In the genomic region with DNA sequence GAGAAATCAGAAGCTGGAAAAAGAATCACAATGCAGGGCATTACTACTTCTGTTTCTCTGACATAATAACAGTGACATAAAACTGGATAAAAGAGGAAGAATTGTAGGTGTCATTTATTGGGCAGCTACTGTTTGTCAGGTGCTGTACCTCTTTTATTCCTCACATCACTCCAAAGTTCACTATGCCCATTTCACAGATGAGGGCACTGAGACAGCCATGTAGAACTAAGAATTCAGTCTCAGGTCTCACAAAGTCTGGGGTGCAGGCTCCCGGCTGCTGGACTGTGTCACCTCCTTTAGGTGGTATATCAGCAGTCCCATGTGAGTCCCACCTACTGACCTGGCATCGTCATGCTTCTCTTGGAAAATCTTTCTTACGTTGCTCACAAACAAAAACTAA, we compare ENCODE assay signal across 35 cellular contexts. TPM values are rescaled to one million over a fixed set of nuclear protein-coding genes. Genes with fewer than 3 reads are reported as not detected.
"Had no signal": no experiment of that assay in that cellular context is flagged by ENCODE, and none has a peak within 500 bp of the region (broad histone marks: within the 10 kb centered on the region; RNA-seq: fewer than 3 reads in every experiment).

No MANE protein-coding gene starts in this region.

- ATAC-seq: activated CD8-positive, alpha-beta T cell treated with anti-CD3 and anti-CD28 coated beads for 36 hours; esophagus mucosa; left colon; naive thymus-derived CD8-positive, alpha-beta T cell; pancreas; psoas muscle; upper lobe of right lung had no signal

- H3K27ac ChIP-seq: cardiac muscle cell, colonic mucosa, neutrophil, pancreas, psoas muscle, suprapubic skin, tibial artery, upper lobe of right lung had no signal

- H3K27ac Mint-ChIP-seq: activated B cell treated with CpG ODN at 0.5 μM for 24 hours; activated CD8-positive, alpha-beta T cell treated with anti-CD3 and anti-CD28 coated beads for 36 hours; activated naive CD8-positive, alpha-beta T cell; activated T-helper 2 cell treated with anti-CD3 and anti-CD28 coated beads, Interferon-gamma antibody, Interleukin-2, Interleukin-4, amounts not matched to agents 10 μg/mL and 5 μg/mL and 100 μg/mL, durations not matched to agents 14 hours and 24 hours and 36 hours; naive thymus-derived CD8-positive, alpha-beta T cell; T-helper 2 cell treated with Interferon-gamma antibody and Interleukin-4, amounts not matched to agents 5 μg/mL and 100 μg/mL, for 36 hours had no signal

- H3K36me3 ChIP-seq: cardiac muscle cell, colonic mucosa, neutrophil, pancreas, spleen, suprapubic skin, tibial artery, upper lobe of right lung had no signal

- H3K9me3 ChIP-seq: colonic mucosa, neutrophil, pancreas, psoas muscle, suprapubic skin, tibial artery, upper lobe of right lung had no signal

- H3K27me3 ChIP-seq: cardiac muscle cell, colonic mucosa, dorsolateral prefrontal cortex, neutrophil, pancreas, spleen, suprapubic skin, tibial artery, upper lobe of right lung had no signal

- H3K27me3 Mint-ChIP-seq: activated B cell treated with CpG ODN at 0.5 μM for 24 hours; activated naive CD8-positive, alpha-beta T cell; brain had no signal

- H3K4me1 ChIP-seq: colonic mucosa, pancreas, psoas muscle, spleen had no signal

- FAIRE-seq: kidney, pancreas had no signal

- DNase-seq: activated B cell treated with CpG ODN at 0.5 μM for 24 hours; activated CD4-positive, alpha-beta T cell treated with anti-CD3 and anti-CD28 coated beads, Interleukin-2, amount 50 U/mL, for 1 hour; activated CD8-positive, alpha-beta T cell treated with anti-CD3 and anti-CD28 coated beads for 36 hours; activated naive CD4-positive, alpha-beta T cell; activated T-cell treated with anti-CD3 and anti-CD28 coated beads, Interleukin-2, amount 50 U/mL, for 48 hours; anterior cingulate cortex; cerebellar nuclear complex; colonic mucosa; dorsolateral prefrontal cortex; effector memory CD4-positive, alpha-beta T cell; foreskin fibroblast; head of caudate nucleus; hypothalamus; immature natural killer cell; left colon; midbrain; naive thymus-derived CD8-positive, alpha-beta T cell; pancreas; psoas muscle; spleen; stimulated activated naive CD4-positive, alpha-beta T cell; T-helper 1 cell; tibial artery; upper lobe of right lung had no signal

- H3K36me3 Mint-ChIP-seq: activated naive CD8-positive, alpha-beta T cell; brain; immature natural killer cell; naive thymus-derived CD8-positive, alpha-beta T cell had no signal

- H3K4me3 Mint-ChIP-seq: activated B cell treated with CpG ODN at 0.5 μM for 24 hours; activated CD8-positive, alpha-beta T cell treated with anti-CD3 and anti-CD28 coated beads for 36 hours; activated naive CD8-positive, alpha-beta T cell; brain; immature natural killer cell; naive thymus-derived CD8-positive, alpha-beta T cell; T-helper 2 cell treated with Interferon-gamma antibody and Interleukin-4, amounts not matched to agents 5 μg/mL and 100 μg/mL, for 36 hours had no signal

- H3K4me3 ChIP-seq: cardiac muscle cell, colonic mucosa, pancreas, psoas muscle, spleen, suprapubic skin, tibial artery, upper lobe of right lung had no signal

- H3K4me1 Mint-ChIP-seq: activated B cell treated with CpG ODN at 0.5 μM for 24 hours; naive thymus-derived CD8-positive, alpha-beta T cell had no signal

- H3K9me3 Mint-ChIP-seq: activated B cell treated with CpG ODN at 0.5 μM for 24 hours; activated CD8-positive, alpha-beta T cell treated with anti-CD3 and anti-CD28 coated beads for 36 hours; activated T-helper 2 cell treated with anti-CD3 and anti-CD28 coated beads, Interferon-gamma antibody, Interleukin-2, Interleukin-4, amounts not matched to agents 10 μg/mL and 5 μg/mL and 100 μg/mL, durations not matched to agents 14 hours and 24 hours and 36 hours; immature natural killer cell; naive thymus-derived CD8-positive, alpha-beta T cell; T-helper 2 cell treated with Interferon-gamma antibody and Interleukin-4, amounts not matched to agents 5 μg/mL and 100 μg/mL, for 36 hours had no signal

RNA-seq across cellular contexts. Expression of gene TMEM212, which starts 20.8 kb away (rescaled TPM):
- total RNA-seq: activated B cell treated with CpG ODN at 0.5 μM for 24 hours; activated CD8-positive, alpha-beta T cell treated with anti-CD3 and anti-CD28 coated beads for 36 hours; cardiac muscle cell; colonic mucosa; esophagus mucosa; kidney; left colon; lower leg skin; naive thymus-derived CD8-positive, alpha-beta T cell; pancreas; psoas muscle; spleen; suprapubic skin; upper lobe of right lung had no signal
- polyA plus RNA-seq: adipose tissue; cardiac muscle cell; immature natural killer cell; naive thymus-derived CD8-positive, alpha-beta T cell; pancreas; psoas muscle; spleen had no signal

RNA-seq across cellular contexts. Expression of gene PLD1, which starts 53.6 kb away (rescaled TPM):
- total RNA-seq: activated B cell treated with CpG ODN at 0.5 μM for 24 hours had no signal
- polyA plus RNA-seq: naive thymus-derived CD8-positive, alpha-beta T cell had no signal
